ENCODE assay signal across 13 cellular contexts in the genomic region with DNA sequence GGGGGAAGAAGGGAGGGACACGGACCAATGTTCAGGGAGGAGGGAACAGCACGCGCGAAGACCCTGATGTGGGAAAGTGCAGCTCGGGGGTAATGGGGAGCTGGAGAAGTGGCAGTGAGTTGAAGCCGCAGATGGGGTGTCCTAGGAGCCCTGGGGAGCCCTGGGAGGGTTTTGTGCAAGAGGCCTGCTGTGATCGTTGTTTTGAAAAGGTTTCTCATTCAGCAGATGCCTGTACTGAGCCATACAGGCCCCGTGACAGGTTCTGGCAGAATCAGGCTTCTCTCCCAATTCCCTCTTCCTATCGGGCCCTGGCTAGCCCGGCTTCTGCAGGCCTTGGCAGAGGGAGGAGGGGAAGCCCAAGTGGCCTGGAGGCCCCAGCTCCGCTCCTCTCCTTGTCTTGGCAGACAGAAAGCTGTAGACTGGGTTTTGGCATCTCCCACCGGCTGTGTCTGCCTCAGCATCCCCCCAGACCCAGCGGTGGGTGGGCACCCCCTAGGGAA. TPM values are rescaled to one million over a fixed set of nuclear protein-coding genes. Genes with fewer than 3 reads are reported as not detected.
A peak's percentile ranks its signal among the peaks of the same experiment; 100 is the strongest.
DNase-seq lines count a peak whose midpoint lies in the region; ATAC-seq, FAIRE-seq and TF ChIP-seq lines count a peak whose summit lies in the region.
"Had no signal": no experiment of that assay in that cellular context is flagged by ENCODE, and none has a peak within 500 bp of the region (broad histone marks: within the 10 kb centered on the region; RNA-seq: fewer than 3 reads in every experiment).

No MANE protein-coding gene starts in this region.

- H3K27me3 Mint-ChIP-seq in Caco-2 (ENCODE audit: insufficient read depth, unreplicated experiment) = no peaks in the 10 kb centered on the region

- H3K4me1 Mint-ChIP-seq in Caco-2 (ENCODE audit: low read depth, unreplicated experiment) = peaks cover 22% of the 10 kb centered on the region

- intact Hi-C loops in Caco-2 (cut with micrococcal nuclease; ENCODE audit: unreplicated experiment) = no loop called here
- intact Hi-C loops in breast epithelium (cut with DNase I; ENCODE audit: low total_unique reads) = no loop called here
- intact Hi-C loops in heart right ventricle (cut with DNase I) = loop anchor here in 5 of 10 donors (5.0 to 10.0 kb wide), 3 partner anchors 36 to 116 kb away; partner anchors contain the start of gene EMP2 (in 3 of the 5)

- peaks cover 11% of the 10 kb centered on the region for H3K36me3 Mint-ChIP-seq in Caco-2 (ENCODE audit: insufficient read depth, unreplicated experiment)

- TF ChIP-seq POLR2A in breast epithelium (IDR thresholded peaks at IDR 0.05) = no peak

- no peak for TF ChIP-seq CTCF in Caco-2 (IDR thresholded peaks at IDR 0.05; ENCODE audit: insufficient read depth in 1 of 2, low read depth in 1 of 2, low read length in 1 of 2, severe bottlenecking in 1 of 2, unreplicated experiment in 1 of 2)
- TF ChIP-seq CTCF in breast epithelium (IDR thresholded peaks at IDR 0.05) = no peak
- TF ChIP-seq CTCF in heart right ventricle (IDR thresholded peaks at IDR 0.05) = no peak
- no peak for TF ChIP-seq CTCF in osteoblast (IDR thresholded peaks at IDR 0.05; ENCODE audit: extremely low read depth, low read depth, low read length)

- H3K9me3 Mint-ChIP-seq in Caco-2 (ENCODE audit: unreplicated experiment) = no peaks in the 10 kb centered on the region
- H3K9me3 Mint-ChIP-seq: activated CD8-positive, alpha-beta T cell treated with anti-CD3 and anti-CD28 coated beads for 36 hours had no signal

- peak overlapping the region; percentile 93 for H3K27ac Mint-ChIP-seq in Caco-2 (ENCODE audit: unreplicated experiment)
- H3K27ac Mint-ChIP-seq: activated CD8-positive, alpha-beta T cell treated with anti-CD3 and anti-CD28 coated beads for 36 hours had no signal

- 61% methylated on average over 13 of the region's 13 CpGs for WGBS in heart right ventricle, 2 donors

- CTCF ChIA-PET in Caco-2 (lab: Charles Lee) = interaction anchor here (0.8 kb wide), 1 partner anchor 11 kb away, joined by 3 read pairs; no protein-coding TSS in a partner anchor

- H3K27ac ChIP-seq in breast epithelium = peak overlapping the region; percentile 71 to 74
- peak overlapping the region in 6 of 10 donors; percentile 49 to 81 (median 70) for H3K27ac ChIP-seq in heart right ventricle
- no peak overlapping the region for H3K27ac ChIP-seq in osteoblast (ENCODE audit: low read depth, low read length)
- H3K27ac ChIP-seq: SK-N-MC had no signal

- no peak for FAIRE-seq in urothelium cell line (lab: Jason Lieb, UNC)
- FAIRE-seq: GM18507, HTR-8/SVneo had no signal

- H3K27me3 ChIP-seq in Caco-2 (replicated peaks; ENCODE audit: control insufficient read depth, insufficient read depth, low read length) (no peaks in the 10 kb centered on the region), breast epithelium (no peaks in the 10 kb centered on the region), heart right ventricle (no peaks in the 10 kb centered on the region), osteoblast (ENCODE audit: insufficient read depth, low read length) (no peaks in the 10 kb centered on the region)

- H3K9me3 ChIP-seq in Caco-2 = no peaks in the 10 kb centered on the region
- no peaks in the 10 kb centered on the region for H3K9me3 ChIP-seq in breast epithelium
- no peaks in the 10 kb centered on the region for H3K9me3 ChIP-seq in heart right ventricle
- H3K9me3 ChIP-seq in osteoblast (ENCODE audit: low read depth, low read length) = no peaks in the 10 kb centered on the region

- no peak overlapping the region for H3K4me2 ChIP-seq in osteoblast (ENCODE audit: insufficient read depth, low read length)

- ATAC-seq in heart right ventricle (peak in 5 of 8 donors; percentile 14 to 51 (median 35)), HG03457 (IDR thresholded peaks at IDR 0.05; ENCODE audit: unreplicated experiment) (no peak)
- ATAC-seq: activated CD8-positive, alpha-beta T cell treated with anti-CD3 and anti-CD28 coated beads for 36 hours had no signal

- BruUV-seq in Caco-2 (replicated peaks; lab: Mats Ljungman, UMichigan) = no TSS peak

- POLR2A ChIA-PET in Caco-2 (lab: Charles Lee) = interaction anchor here (0.6 kb wide), 1 partner anchor 37 kb away, joined by 3 read pairs; no protein-coding TSS in a partner anchor

- H4K20me1 ChIP-seq in osteoblast (ENCODE audit: insufficient read depth, low read length) = no peaks in the 10 kb centered on the region

- H3K36me3 ChIP-seq in Caco-2 (ENCODE audit: control insufficient read depth, insufficient read depth, low read length) = no peaks in the 10 kb centered on the region
- H3K36me3 ChIP-seq in breast epithelium = no peaks in the 10 kb centered on the region
- no peaks in the 10 kb centered on the region for H3K36me3 ChIP-seq in heart right ventricle
- no peaks in the 10 kb centered on the region for H3K36me3 ChIP-seq in osteoblast (ENCODE audit: insufficient read depth, low read length)

- no peaks in the 10 kb centered on the region for H3K79me2 ChIP-seq in osteoblast (ENCODE audit: insufficient read depth, low read length)

- H3K4me3 ChIP-seq in Caco-2 (ENCODE audit: low read depth, low read length) (no peak overlapping the region), breast epithelium (peak overlapping the region in 2 of 3 donors; percentile 42 to 57), heart right ventricle (peak overlapping the region in 6 of 10 donors; percentile 19 to 46 (median 30)), osteoblast (ENCODE audit: insufficient read depth, low read length) (no peak overlapping the region)
- H3K4me3 ChIP-seq: SK-N-MC had no signal

- no peak overlapping the region for H3K4me3 Mint-ChIP-seq in Caco-2 (ENCODE audit: unreplicated experiment)
- H3K4me3 Mint-ChIP-seq: activated CD8-positive, alpha-beta T cell treated with anti-CD3 and anti-CD28 coated beads for 36 hours had no signal

- DNase-seq in Caco-2 = no peak
- DNase-seq in breast epithelium (ENCODE audit: low spot score in 2 of 2) = peak in 1 of 2 donors; percentile 43
- DNase-seq in heart right ventricle = no peak
- DNase-seq in osteoblast (ENCODE audit: insufficient read length, low spot score, missing footprints) = peak; percentile 41
- no peak for DNase-seq in NCI-H146 treated with DMSO at 0.1 percent for 48 hours (lab: John Stamatoyannopoulos, UW; ENCODE audit: unreplicated experiment)
- no peak for DNase-seq in NCI-H1092 (lab: John Stamatoyannopoulos, UW)
- no peak for DNase-seq in urothelium cell line (ENCODE audit: low spot score)
- DNase-seq: COR-L47 had no signal

- no peak overlapping the region for H2AFZ ChIP-seq in osteoblast (ENCODE audit: low read length)

- H3K4me1 ChIP-seq in Caco-2 = peaks cover 64% of the 10 kb centered on the region
- peaks cover 10 to 11% of the 10 kb centered on the region in 2 donors for H3K4me1 ChIP-seq in breast epithelium
- peaks cover 10 to 45% (median 33%) of the 10 kb centered on the region in 9 donors for H3K4me1 ChIP-seq in heart right ventricle
- H3K4me1 ChIP-seq in osteoblast (ENCODE audit: insufficient read depth, low read length) = peaks cover 14% of the 10 kb centered on the region

RNA-seq across cellular contexts. Expression of gene EMP2, which starts 38.4 kb away (rescaled TPM):
- 187 and 198 TPM in 2 replicates for total RNA-seq in Caco-2 (2022)
- 10 to 100 TPM; 46.9 to 69.2 (median 66.0) TPM for total RNA-seq in breast epithelium
- 100 to 1,000 TPM in 1 of 10 donors, 10 to 100 TPM in 9; 44.6 to 108 (median 62.0) TPM for total RNA-seq in heart right ventricle
- 10 to 100 TPM; 36.1 to 40.9 TPM for polyA plus RNA-seq in heart right ventricle
- 31.8 and 35.4 TPM in 2 replicates for total RNA-seq in osteoblast
- total RNA-seq: activated CD8-positive, alpha-beta T cell treated with anti-CD3 and anti-CD28 coated beads for 36 hours had no signal

Comparison
In these comparisons a context has a peak if more than half of its experiments do, and no peak if none do; other contexts are left out.
1. H3K4me3 ChIP-seq: peak in breast epithelium (2 of 3) and heart right ventricle (6 of 10); none in Caco-2 (single experiment) and osteoblast (single experiment).